In the genomic region with DNA sequence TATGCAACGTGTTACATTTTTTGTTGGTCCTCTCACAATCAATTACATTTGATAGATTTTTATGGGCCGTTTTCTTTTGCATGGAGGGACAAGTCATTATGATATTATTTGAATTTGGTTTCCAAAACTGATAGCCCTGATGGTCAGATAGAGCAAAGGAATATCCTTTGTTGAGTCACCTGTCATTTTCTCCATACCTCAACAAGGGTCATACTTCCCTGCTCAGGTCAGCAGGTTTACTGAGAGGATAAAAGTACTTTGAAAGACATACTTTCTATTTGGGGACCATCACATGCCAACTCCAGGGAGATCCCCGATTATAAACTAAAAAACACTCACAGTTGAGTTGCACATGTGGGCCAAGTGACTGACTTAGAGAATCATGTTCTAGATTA, we compare ENCODE assay signal across 21 cellular contexts.
DNase-seq lines count a peak whose midpoint lies in the region; ATAC-seq, FAIRE-seq and TF ChIP-seq lines count a peak whose summit lies in the region.
"Had no signal": no experiment of that assay in that cellular context is flagged by ENCODE, and none has a peak within 500 bp of the region (broad histone marks: within the 10 kb centered on the region; RNA-seq: fewer than 3 reads in every experiment).

No MANE protein-coding gene starts in this region.

- no peak for ATAC-seq in GM12878
- ATAC-seq in left cardiac atrium: no peak
- ATAC-seq: natural killer cell had no signal

- no peaks in the 10 kb centered on the region for H4K20me1 ChIP-seq in GM12878 (ENCODE audit: control insufficient read depth, insufficient read depth)

- DNase-seq in A172 (ENCODE audit: low spot score) (peak; percentile 42), GM12878 (ENCODE audit: low read depth, low spot score) (no peak), OCI-M1 (lab: John Stamatoyannopoulos, UW) (no peak), NCI-H1436 (lab: John Stamatoyannopoulos, UW) (no peak), iPS-NIHi7 (ENCODE audit: extremely low spot score) (no peak), left cardiac atrium (no peak)
- DNase-seq: activated gamma-delta T cell; CD4-positive, CD25-positive, alpha-beta regulatory T cell; DMS79 treated with DMSO at 0.1 percent for 48 hours; lower lobe of right lung; natural killer cell; NCI-H187; NCI-H345; SHP77; stimulated activated CD4-positive, alpha-beta T cell treated with anti-CD3 and anti-CD28 coated beads, Interleukin-15, amount 100 ng/mL, for 24 hours; stomach; T-helper 2 cell had no signal

- H3K9ac ChIP-seq in HUES6 (ENCODE audit: low read length): no peak overlapping the region
- no peak overlapping the region for H3K9ac ChIP-seq in GM12878 (ENCODE audit: control insufficient read depth, insufficient read depth, low read length)

- H3K27ac ChIP-seq in HUES6 (ENCODE audit: low read depth, low read length) (peak overlapping the region; percentile 21; the same call in 1 of the 2 replicates), GM12878 (ENCODE audit: control insufficient read depth, insufficient read depth) (no peak overlapping the region), mesodermal cell (ENCODE audit: low read depth, low read length, severe bottlenecking) (peak overlapping the region; percentile 93)
- H3K27ac ChIP-seq: gastrocnemius medialis, lower lobe of right lung, stomach had no signal

- TF ChIP-seq EP300 in GM12878 (IDR thresholded peaks at IDR 0.05; ENCODE audit: borderline replicate concordance in 1 of 2, control insufficient read depth in 1 of 2, low read depth in 2 of 2, low read length in 2 of 2): no peak

- H3K4me3 ChIP-seq in HUES6 (ENCODE audit: low read depth, low read length): no peak overlapping the region
- no peak overlapping the region for H3K4me3 ChIP-seq in GM12878
- H3K4me3 ChIP-seq in mesodermal cell (ENCODE audit: extremely low read depth, insufficient read depth, low read length, poor library complexity, severe bottlenecking): no peak overlapping the region
- H3K4me3 ChIP-seq: gastrocnemius medialis, lower lobe of right lung, stomach had no signal

- peaks cover 3% of the 10 kb centered on the region; the same call in 1 of the 2 replicates for H3K9me3 ChIP-seq in HUES6 (ENCODE audit: control insufficient read depth, insufficient read depth, low read depth, low read length)
- peaks cover 3% of the 10 kb centered on the region; the same call in 2 of the 3 replicates for H3K9me3 ChIP-seq in GM12878 (replicated peaks; ENCODE audit: control insufficient read depth, insufficient read depth, low read length)
- no peaks in the 10 kb centered on the region for H3K9me3 ChIP-seq in mesodermal cell (ENCODE audit: control insufficient read depth, low read length)
- H3K9me3 ChIP-seq: gastrocnemius medialis, lower lobe of right lung, stomach had no signal

- H3K36me3 ChIP-seq in HUES6 (ENCODE audit: control insufficient read depth, insufficient read depth, low read length): no peaks in the 10 kb centered on the region
- no peaks in the 10 kb centered on the region for H3K36me3 ChIP-seq in GM12878 (ENCODE audit: control insufficient read depth in 2 of 2, insufficient read depth in 2 of 2, low read length in 1 of 2)
- peaks cover 18% of the 10 kb centered on the region for H3K36me3 ChIP-seq in mesodermal cell (ENCODE audit: control insufficient read depth, insufficient read depth, low read length)
- H3K36me3 ChIP-seq: gastrocnemius medialis had no signal

- 94% methylated on average over 3 of the region's 3 CpGs for WGBS in GM12878 (ENCODE audit: insufficient coverage, insufficient replicate concordance, low lambda C conversion rate, missing lambda C conversion rate)
- WGBS in mesodermal cell (ENCODE audit: insufficient coverage in 2 of 2), 2 experiments: 100% methylated on average over 1 of the region's 3 CpGs

- no peak overlapping the region for H3K4me2 ChIP-seq in GM12878 (ENCODE audit: control insufficient read depth, insufficient read depth)

- no TSS peak for BruUV-seq in GM12878 (replicated peaks; lab: Mats Ljungman, UMichigan)

- H3K79me2 ChIP-seq in GM12878 (ENCODE audit: control insufficient read depth, insufficient read depth, low read length): no peaks in the 10 kb centered on the region

- TF ChIP-seq POLR2A in GM12878 (IDR thresholded peaks at IDR 0.05; ENCODE audit: low read depth, low read length): no peak

- H3K4me1 ChIP-seq in HUES6 (ENCODE audit: control insufficient read depth, insufficient read depth, low read length) (peaks cover 28% of the 10 kb centered on the region), GM12878 (ENCODE audit: control insufficient read depth, insufficient read depth, low read length) (peaks cover 18% of the 10 kb centered on the region), mesodermal cell (ENCODE audit: control insufficient read depth, insufficient read depth, low read length, poor library complexity, severe bottlenecking) (peaks cover 40% of the 10 kb centered on the region)
- H3K4me1 ChIP-seq: gastrocnemius medialis, stomach had no signal

- FAIRE-seq in GM12878 (lab: Jason Lieb, UNC): no peak
- FAIRE-seq: A204.1 had no signal

- RAD21 ChIA-PET in GM12878 (lab: Charles Lee; ENCODE audit: unreplicated experiment): interaction anchor here (1.5 kb wide), 1 partner anchor 10 kb away, joined by 8 read pairs; no protein-coding TSS in a partner anchor

- intact Hi-C loops in GM12878 (cut with micrococcal nuclease; ENCODE audit: unreplicated experiment): no loop called here
- intact Hi-C loops in left cardiac atrium (cut with DNase I): no loop called here

- no peak overlapping the region for H2AFZ ChIP-seq in GM12878 (ENCODE audit: control insufficient read depth, low read depth, low read length)

- SMC1A ChIA-PET in GM12878 (lab: Charles Lee; ENCODE audit: uncharacterized antibody, unreplicated experiment): interaction anchor here (1.0 to 1.6 kb wide), 3 partner anchors 9 to 16 kb away, joined by 4 to 5 read pairs (median 4); no protein-coding TSS in a partner anchor

- POLR2A ChIA-PET in GM12878 (lab: Charles Lee): no interaction called here

- TF ChIP-seq RAD21 in GM12878 (IDR thresholded peaks at IDR 0.05; ENCODE audit: insufficient read depth, low read depth, low read length): no peak

- TF ChIP-seq CTCF in GM12878 (IDR thresholded peaks at IDR 0.05 in 2 of 3, conservative IDR thresholded peaks at IDR 0.05 in 1 of 3; ENCODE audit: control insufficient read depth in 2 of 3, extremely low read depth in 1 of 3, insufficient read depth in 1 of 3, low read depth in 3 of 3, low read length in 3 of 3): no peak

- in situ Hi-C loops in GM12878 (cut with MboI): no loop called here

- no peaks in the 10 kb centered on the region for H3K27me3 ChIP-seq in HUES6 (ENCODE audit: control insufficient read depth, insufficient read depth, low read length)
- no peaks in the 10 kb centered on the region for H3K27me3 ChIP-seq in GM12878 (replicated peaks in 1 of 2; ENCODE audit: control insufficient read depth in 2 of 2, insufficient read depth in 2 of 2, low read length in 1 of 2)
- H3K27me3 ChIP-seq: gastrocnemius medialis, stomach had no signal

- CTCF ChIA-PET in GM12878 (lab: Yijun Ruan, JAX): no interaction called here

TF ChIP-seq in GM12878, 131 proteins besides CTCF, POLR2A, EP300 and RAD21:
- TF ChIP-seq ZNF24 (IDR thresholded peaks at IDR 0.05) (no peak), PML (IDR thresholded peaks at IDR 0.05; ENCODE audit: low read length) (no peak)
- TF ChIP-seq, protein P1, sequence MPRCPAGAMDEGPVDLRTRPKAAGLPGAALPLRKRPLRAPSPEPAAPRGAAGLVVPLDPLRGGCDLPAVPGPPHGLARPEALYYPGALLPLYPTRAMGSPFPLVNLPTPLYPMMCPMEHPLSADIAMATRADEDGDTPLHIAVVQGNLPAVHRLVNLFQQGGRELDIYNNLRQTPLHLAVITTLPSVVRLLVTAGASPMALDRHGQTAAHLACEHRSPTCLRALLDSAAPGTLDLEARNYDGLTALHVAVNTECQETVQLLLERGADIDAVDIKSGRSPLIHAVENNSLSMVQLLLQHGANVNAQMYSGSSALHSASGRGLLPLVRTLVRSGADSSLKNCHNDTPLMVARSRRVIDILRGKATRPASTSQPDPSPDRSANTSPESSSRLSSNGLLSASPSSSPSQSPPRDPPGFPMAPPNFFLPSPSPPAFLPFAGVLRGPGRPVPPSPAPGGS (IDR thresholded peaks at IDR 0.05; ENCODE audit: borderline replicate concordance, insufficient read depth, low read depth, low read length, poor library complexity, severe bottlenecking): peak; percentile 24
TF ChIP-seq in GM12878: peak in this region for 1.
